ENCODE assay signal across 8 cellular contexts in genomic region chr19:52570005-52570861, GRCh38. TPM values are rescaled to one million over a fixed set of nuclear protein-coding genes. Genes with fewer than 3 reads are reported as not detected.
DNase-seq lines count a peak whose midpoint lies in the region; ATAC-seq and TF ChIP-seq lines count a peak whose summit lies in the region.

ZNF701 (plus strand) TSS chr19:52570287; CDS start chr19:52574148, 3,861 bp downstream.

- no peaks in the 10 kb centered on the region for H3K27me3 Mint-ChIP-seq in naive thymus-derived CD4-positive, alpha-beta T cell
- H3K27me3 Mint-ChIP-seq in stimulated activated memory B cell treated with anti-CD40 and anti-IgM and Interleukin-4, amounts not matched to agents 10 μg/mL and 1 μg/mL and 100 μg/mL, for 72 hours = no peaks in the 10 kb centered on the region

- POLR2A ChIA-PET in PC-9 (lab: Charles Lee; ENCODE audit: unreplicated experiment) = no interaction called here
- POLR2A ChIA-PET in naive thymus-derived CD4-positive, alpha-beta T cell (lab: Charles Lee) = interaction anchor here (1.0 to 1.2 kb wide), 2 partner anchors 11 to 165 kb away, joined by 3 to 6 read pairs; no protein-coding TSS in a partner anchor

- intact Hi-C loops in PC-9 (cut with micrococcal nuclease; ENCODE audit: unreplicated experiment) = loop anchor here (2.0 kb wide), 1 partner anchor 31 kb away; no protein-coding TSS in a partner anchor
- intact Hi-C loops in naive thymus-derived CD4-positive, alpha-beta T cell (cut with micrococcal nuclease) = loop anchor here (1.0 to 2.0 kb wide), 12 partner anchors 31 to 381 kb away; partner anchors contain the start of genes ZNF808 (in 2 of the 2), ZNF83 (in 2 of the 2), ZNF320 (in 1 of the 2) and ZNF528 (in 1 of the 2)

- H3K36me3 Mint-ChIP-seq in naive thymus-derived CD4-positive, alpha-beta T cell = peaks cover 19 to 70% (median 53%) of the 10 kb centered on the region in 5 donors
- peaks cover 50% of the 10 kb centered on the region for H3K36me3 Mint-ChIP-seq in stimulated activated memory B cell treated with anti-CD40 and anti-IgM and Interleukin-4, amounts not matched to agents 10 μg/mL and 1 μg/mL and 100 μg/mL, for 72 hours

- peak within 1 kb of the TSS; percentile 88 to 99 (median 94) for H3K4me3 Mint-ChIP-seq in naive thymus-derived CD4-positive, alpha-beta T cell
- peak within 1 kb of the TSS; percentile 90 for H3K4me3 Mint-ChIP-seq in stimulated activated memory B cell treated with anti-CD40 and anti-IgM and Interleukin-4, amounts not matched to agents 10 μg/mL and 1 μg/mL and 100 μg/mL, for 72 hours

- peak within 1 kb of the TSS; percentile 55 for H3K4me3 ChIP-seq in HL-60 (replicated peaks; ENCODE audit: insufficient read depth, low read length)
- H3K4me3 ChIP-seq in PC-9 = peak within 1 kb of the TSS; percentile 81
- peak within 1 kb of the TSS; percentile 70 to 88 (median 80) for H3K4me3 ChIP-seq in fibroblast of lung (replicated peaks in 1 of 4; ENCODE audit: control extremely low read depth in 1 of 4, insufficient read depth in 1 of 4, low read depth in 3 of 4, low read length in 4 of 4)
- peak within 1 kb of the TSS; percentile 78 for H3K4me3 ChIP-seq in naive thymus-derived CD4-positive, alpha-beta T cell (ENCODE audit: low read length)

- peaks cover 6 to 83% (median 40%) of the 10 kb centered on the region in 11 donors for H3K9me3 Mint-ChIP-seq in naive thymus-derived CD4-positive, alpha-beta T cell
- peaks cover 12% of the 10 kb centered on the region for H3K9me3 Mint-ChIP-seq in stimulated activated memory B cell treated with anti-CD40 and anti-IgM and Interleukin-4, amounts not matched to agents 10 μg/mL and 1 μg/mL and 100 μg/mL, for 72 hours

- peak within 1 kb of the TSS; percentile 87 for H3K27ac ChIP-seq in C4-2B
- peak within 1 kb of the TSS; percentile 86 for H3K27ac ChIP-seq in HL-60 (replicated peaks)
- H3K27ac ChIP-seq in PC-9 = peak within 1 kb of the TSS; percentile 59
- peak within 1 kb of the TSS; percentile 87 for H3K27ac ChIP-seq in fibroblast of lung (ENCODE audit: insufficient read depth, low read length)
- peak within 1 kb of the TSS; percentile 78 for H3K27ac ChIP-seq in naive thymus-derived CD4-positive, alpha-beta T cell (ENCODE audit: low read depth, low read length)

- H3K36me3 ChIP-seq in PC-9 (ENCODE audit: low read depth) (peaks cover 36% of the 10 kb centered on the region), fibroblast of lung (ENCODE audit: control insufficient read depth, insufficient read depth, low read length) (peaks cover 5% of the 10 kb centered on the region)
- peaks cover 5 to 37% (median 10%) of the 10 kb centered on the region in 3 experiments for H3K36me3 ChIP-seq in naive thymus-derived CD4-positive, alpha-beta T cell (ENCODE audit: control insufficient read depth in 2 of 3, insufficient read depth in 3 of 3, low read length in 3 of 3)

- peak; percentile 89 for ATAC-seq in GM19438 (IDR thresholded peaks at IDR 0.05; ENCODE audit: low read depth, unreplicated experiment)
- peak; percentile 100 for ATAC-seq in naive thymus-derived CD4-positive, alpha-beta T cell
- ATAC-seq in stimulated activated memory B cell treated with anti-CD40 and anti-IgM and Interleukin-4, amounts not matched to agents 10 μg/mL and 1 μg/mL and 100 μg/mL, for 72 hours = peak; percentile 100

- H3K4me1 ChIP-seq in PC-9 (replicated peaks; ENCODE audit: insufficient read depth) (peaks cover 9% of the 10 kb centered on the region), fibroblast of lung (ENCODE audit: control insufficient read depth, extremely low read depth, insufficient read depth, low read length) (no peaks in the 10 kb centered on the region)
- peaks cover 10 to 13% of the 10 kb centered on the region in 2 donors for H3K4me1 ChIP-seq in naive thymus-derived CD4-positive, alpha-beta T cell (ENCODE audit: control insufficient read depth in 2 of 2, insufficient read depth in 2 of 2, low read length in 2 of 2)

- CTCF ChIA-PET in PC-9 (lab: Charles Lee) = no interaction called here
- CTCF ChIA-PET in naive thymus-derived CD4-positive, alpha-beta T cell (lab: Charles Lee) = no interaction called here

- 0 out of 2 replicates have a peak, but pooled peaks cover 3% of the 10 kb centered on the region for H3F3A ChIP-seq in PC-9 (ENCODE audit: insufficient read depth, low read depth)

- H3K27ac Mint-ChIP-seq in naive thymus-derived CD4-positive, alpha-beta T cell = peak within 1 kb of the TSS; percentile 92 to 98 (median 95)
- H3K27ac Mint-ChIP-seq in stimulated activated memory B cell treated with anti-CD40 and anti-IgM and Interleukin-4, amounts not matched to agents 10 μg/mL and 1 μg/mL and 100 μg/mL, for 72 hours = peak within 1 kb of the TSS; percentile 93

- H3K9me2 ChIP-seq in PC-9 (ENCODE audit: insufficient read depth) = no peaks in the 10 kb centered on the region

- TF ChIP-seq CTCF in C4-2B (conservative IDR thresholded peaks at IDR 0.05) (no peak), HL-60 (IDR thresholded peaks at IDR 0.05; ENCODE audit: insufficient read depth, low read length) (no peak), PC-9 (conservative IDR thresholded peaks at IDR 0.05) (peak; percentile 63), fibroblast of lung (conservative IDR thresholded peaks at IDR 0.05 in 1 of 2, IDR thresholded peaks at IDR 0.05 in 1 of 2; ENCODE audit: low read depth in 1 of 2, low read length in 2 of 2) (no peak)

- H3K27me3 ChIP-seq in HL-60 (ENCODE audit: insufficient read depth, poor library complexity, severe bottlenecking) (no peaks in the 10 kb centered on the region), PC-9 (ENCODE audit: insufficient read depth, low read depth) (no peaks in the 10 kb centered on the region), fibroblast of lung (ENCODE audit: control insufficient read depth, insufficient read depth, low read length) (no peaks in the 10 kb centered on the region)
- H3K27me3 ChIP-seq in naive thymus-derived CD4-positive, alpha-beta T cell (ENCODE audit: control insufficient read depth in 2 of 2, insufficient read depth in 2 of 2, low read length in 2 of 2) = no peaks in the 10 kb centered on the region

- BruUV-seq in PC-9 (replicated peaks; lab: Mats Ljungman, UMichigan) = TSS peak; percentile 87

- H4K20me1 ChIP-seq in PC-9 (ENCODE audit: insufficient read depth) (no peaks in the 10 kb centered on the region), fibroblast of lung (ENCODE audit: control insufficient read depth, extremely low read depth, insufficient read depth, low read length) (no peaks in the 10 kb centered on the region)

- peak within 1 kb of the TSS; percentile 72 for H3K9ac ChIP-seq in fibroblast of lung (ENCODE audit: insufficient read depth, low read length)

- H3K79me2 ChIP-seq in PC-9 (ENCODE audit: low read depth) (peaks cover 9% of the 10 kb centered on the region), fibroblast of lung (ENCODE audit: control insufficient read depth, insufficient read depth, low read length) (no peaks in the 10 kb centered on the region)

- H2AFZ ChIP-seq in PC-9 = peak within 1 kb of the TSS; percentile 90
- peak within 1 kb of the TSS; percentile 90 for H2AFZ ChIP-seq in fibroblast of lung (ENCODE audit: low read length)

- DNase-seq in HL-60 (ENCODE audit: low read depth in 1 of 2, low spot score in 1 of 2) (peak; percentile 86 to 94), PC-9 (peak; percentile 79 to 98), fibroblast of lung (ENCODE audit: low read depth in 2 of 2) (peak; percentile 87 to 92)
- peak; percentile 91 to 92 for DNase-seq in activated T-helper 1 cell treated with anti-CD3 and anti-CD28 coated beads, Interleukin-2, amount 50 U/mL, for 16 hours (ENCODE audit: low read depth in 1 of 2, low spot score in 1 of 2)
- peak; percentile 92 to 99 (median 96) for DNase-seq in naive thymus-derived CD4-positive, alpha-beta T cell

- H3K4me2 ChIP-seq in PC-9 (peak within 1 kb of the TSS; percentile 93), fibroblast of lung (ENCODE audit: extremely low read depth, insufficient read depth, low read length) (peak within 1 kb of the TSS; percentile 85)

- peaks cover 36% of the 10 kb centered on the region for H3K9me3 ChIP-seq in PC-9 (ENCODE audit: insufficient read depth, low read depth)
- H3K9me3 ChIP-seq in fibroblast of lung (ENCODE audit: control insufficient read depth, insufficient read depth, low read depth, low read length) = no peaks in the 10 kb centered on the region
- peaks cover 0 to 31% (median 3%) of the 10 kb centered on the region in 3 experiments for H3K9me3 ChIP-seq in naive thymus-derived CD4-positive, alpha-beta T cell (ENCODE audit: control insufficient read depth in 2 of 3, low read length in 3 of 3)

- H3K4me1 Mint-ChIP-seq in naive thymus-derived CD4-positive, alpha-beta T cell = peaks cover 9 to 42% (median 37%) of the 10 kb centered on the region in 7 donors
- H3K4me1 Mint-ChIP-seq in stimulated activated memory B cell treated with anti-CD40 and anti-IgM and Interleukin-4, amounts not matched to agents 10 μg/mL and 1 μg/mL and 100 μg/mL, for 72 hours = peaks cover 22% of the 10 kb centered on the region

RNA-seq across cellular contexts. Expression of gene ZNF701, which starts in this region (rescaled TPM):
- 22.1 and 24.2 TPM in 2 replicates for total RNA-seq in PC-9 (2021)
- total RNA-seq in fibroblast of lung = 12.6 and 18.8 TPM in 2 replicates
- polyA plus RNA-seq in fibroblast of lung = 5.7 and 6.8 TPM in 2 replicates
- polyA plus RNA-seq in fibroblast of lung (2012) = 2.6 and 3.0 TPM in 2 replicates
- 5.4 and 10.9 TPM in 2 replicates for polyA minus RNA-seq in fibroblast of lung (ENCODE audit: low replicate concordance)
- total RNA-seq in naive thymus-derived CD4-positive, alpha-beta T cell = 10 to 100 TPM; 11.7 to 43.3 (median 28.3) TPM
- 10 to 100 TPM; 12.3 to 20.7 TPM for polyA plus RNA-seq in naive thymus-derived CD4-positive, alpha-beta T cell

Comparison
In these comparisons a context has a peak if more than half of its experiments do, and no peak if none do; other contexts are left out.
1. Peak in every context shown above with its lines: DNase-seq, ATAC-seq, H3K4me3 ChIP-seq and H3K27ac ChIP-seq.